ENCODE assay signal across 1 cellular context in genomic region chr9:37908698-37909186, GRCh38.
TF ChIP-seq lines count a peak whose summit lies in the region.

No MANE protein-coding gene starts in this region.

TF ChIP-seq in liver, 16 proteins besides CTCF, POLR2A, EP300 and RAD21 (continued from another document):
- no peak for TF ChIP-seq REST (IDR thresholded peaks at IDR 0.05)
